8 cellular contexts compared by ENCODE assay signal in the genomic region with DNA sequence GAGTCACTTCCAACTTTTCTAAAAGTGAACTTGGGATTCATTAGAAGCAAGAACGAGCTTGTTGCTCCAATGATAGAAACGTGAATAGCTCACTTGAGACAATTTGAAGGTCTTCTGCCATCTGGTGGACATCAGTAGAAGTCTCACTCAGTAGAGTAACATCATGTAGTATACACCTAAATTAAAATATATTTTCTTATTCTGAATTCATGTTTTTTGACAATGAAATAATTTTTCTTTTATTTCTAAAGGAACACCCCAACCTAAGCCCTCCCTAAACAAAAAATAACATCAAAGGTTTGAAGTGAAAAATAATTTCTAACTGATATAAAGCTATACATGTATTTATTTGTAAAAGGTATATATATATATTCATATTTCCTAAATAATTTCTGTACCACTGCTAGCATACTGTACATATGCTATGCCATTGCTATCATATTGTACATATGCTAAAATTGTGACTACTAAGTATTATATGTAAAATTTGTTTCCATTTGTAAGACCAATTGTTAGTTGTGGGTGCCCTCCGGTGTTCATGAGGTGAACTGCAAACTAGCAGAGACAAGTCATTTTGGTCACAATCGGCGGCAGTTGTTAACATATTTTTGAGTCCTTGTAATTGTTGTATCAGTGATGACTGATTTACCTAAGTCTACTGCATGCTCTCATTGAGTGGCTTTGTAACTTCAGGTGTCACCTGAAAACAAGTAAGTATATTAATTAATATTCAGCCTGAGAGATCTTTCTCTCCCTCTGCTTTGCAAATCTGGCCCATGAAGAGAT.
A peak's percentile ranks its signal among the peaks of the same experiment; 100 is the strongest.
DNase-seq lines count a peak whose midpoint lies in the region; ATAC-seq and TF ChIP-seq lines count a peak whose summit lies in the region.

No MANE protein-coding gene starts in this region.

- peak; percentile 93 for TF ChIP-seq CTCF in AG10803 (conservative IDR thresholded peaks at IDR 0.05; ENCODE audit: low read length)

- H3K27ac Mint-ChIP-seq in central memory CD8-positive, alpha-beta T cell (ENCODE audit: low read depth) = no peak overlapping the region

- no peaks in the 10 kb centered on the region for H3K36me3 Mint-ChIP-seq in central memory CD8-positive, alpha-beta T cell (ENCODE audit: insufficient read depth)

- H3K4me3 ChIP-seq in AG10803 (ENCODE audit: low read length) = no peak overlapping the region

- DNase-seq in AG10803 (ENCODE audit: low read depth) (peak; percentile 81), NCI-H1417 treated with DMSO at 0.1 percent for 48 hours (lab: John Stamatoyannopoulos, UW) (peak; percentile 87), SW480 (ENCODE audit: low spot score) (peak; percentile 81), kidney glomerular epithelial cell (lab: John Stamatoyannopoulos, UW) (peak; percentile 74)
- no peak for DNase-seq in central memory CD8-positive, alpha-beta T cell (ENCODE audit: low spot score in 2 of 2)
- peak in 2 of 3 experiments; percentile 11 to 33 for DNase-seq in stimulated activated CD4-positive, alpha-beta T cell treated with anti-CD3 and anti-CD28 coated beads, TNF-alpha, amount 100 ng/mL, for 24 hours (ENCODE audit: low read depth in 3 of 3)

- H3K4me3 Mint-ChIP-seq in central memory CD8-positive, alpha-beta T cell = no peak overlapping the region

- no peaks in the 10 kb centered on the region for H3K4me1 Mint-ChIP-seq in central memory CD8-positive, alpha-beta T cell

- ATAC-seq in GM18519 (IDR thresholded peaks at IDR 0.05; ENCODE audit: low FRiP score, unreplicated experiment) (peak; percentile 83), HG02943 (IDR thresholded peaks at IDR 0.05; ENCODE audit: low read depth, unreplicated experiment) (peak; percentile 97)
- ATAC-seq in central memory CD8-positive, alpha-beta T cell (replicated peaks; ENCODE audit: extremely low read depth, poor library complexity, severe bottlenecking) = peak; percentile 43

- H3K9me3 Mint-ChIP-seq in central memory CD8-positive, alpha-beta T cell = no peaks in the 10 kb centered on the region

- no peaks in the 10 kb centered on the region for H3K27me3 Mint-ChIP-seq in central memory CD8-positive, alpha-beta T cell

Comparison
In these comparisons a context has a peak if more than half of its experiments do, and no peak if none do; other contexts are left out.
1. DNase-seq: peak in AG10803 (single experiment), NCI-H1417 treated with DMSO at 0.1 percent for 48 hours (single experiment), SW480 (single experiment), kidney glomerular epithelial cell (single experiment) and stimulated activated CD4-positive, alpha-beta T cell treated with anti-CD3 and anti-CD28 coated beads, TNF-alpha, amount 100 ng/mL, for 24 hours (2 of 3); none in central memory CD8-positive, alpha-beta T cell (0 of 2).
2. ATAC-seq: peak in every context shown above with its lines; median percentile 97 in HG02943; 83 in GM18519; 43 in central memory CD8-positive, alpha-beta T cell.